11 cellular contexts compared by ENCODE assay signal in genomic region chr11:702731-703461, GRCh38. TPM values are rescaled to one million over a fixed set of nuclear protein-coding genes. Genes with fewer than 3 reads are reported as not detected.
DNase-seq lines count a peak whose midpoint lies in the region; ATAC-seq and TF ChIP-seq lines count a peak whose summit lies in the region.
"Had no signal": no experiment of that assay in that cellular context is flagged by ENCODE, and none has a peak within 500 bp of the region (broad histone marks: within the 10 kb centered on the region; RNA-seq: fewer than 3 reads in every experiment).

No MANE protein-coding gene starts in this region.

- 38% methylated on average over 19 to 21 of the region's 21 CpGs for WGBS in GM23248 (ENCODE audit: low coverage in 1 of 2, low lambda C conversion rate in 2 of 2, missing lambda C conversion rate in 2 of 2), 2 experiments
- 91 to 96% methylated on average over 8 to 21 of the region's 21 CpGs for WGBS in endodermal cell (ENCODE audit: insufficient coverage in 1 of 2, insufficient read length in 1 of 2), 2 experiments

- ATAC-seq in HG03354 (IDR thresholded peaks at IDR 0.05; ENCODE audit: poor library complexity, severe bottlenecking, unreplicated experiment): no peak
- ATAC-seq in HG03469 (IDR thresholded peaks at IDR 0.05; ENCODE audit: unreplicated experiment): no peak

- H3K4me2 ChIP-seq in GM23248 (ENCODE audit: unreplicated experiment) (peak overlapping the region; percentile 17), skeletal muscle satellite cell (ENCODE audit: low read length) (peak overlapping the region; percentile 75)

- H3K36me3 ChIP-seq in GM23248 (ENCODE audit: low read depth): no peaks in the 10 kb centered on the region
- no peaks in the 10 kb centered on the region for H3K36me3 ChIP-seq in SK-N-MC (ENCODE audit: insufficient read depth, low read length)
- H3K36me3 ChIP-seq in skeletal muscle satellite cell (ENCODE audit: insufficient read depth, low read length): peaks cover 17% of the 10 kb centered on the region
- H3K36me3 ChIP-seq in WERI-Rb-1: no peaks in the 10 kb centered on the region; the same call in 1 of the 2 replicates
- no peaks in the 10 kb centered on the region for H3K36me3 ChIP-seq in endodermal cell (ENCODE audit: control insufficient read depth, insufficient read depth, low read length)

- H3K27ac ChIP-seq in GM23248 (peak overlapping the region; percentile 30; the same call in 1 of the 2 replicates), SK-N-MC (0 out of 2 replicates have a peak overlapping the region, but pooled peaks have one; percentile 64), WERI-Rb-1 (no peak overlapping the region), endodermal cell (ENCODE audit: low read depth, low read length) (no peak overlapping the region)
- H3K27ac ChIP-seq: left ventricle myocardium inferior had no signal

- H3K9me3 Mint-ChIP-seq in immature natural killer cell (no peaks in the 10 kb centered on the region), endodermal cell (no peaks in the 10 kb centered on the region)
- H3K9me3 Mint-ChIP-seq: activated naive CD4-positive, alpha-beta T cell treated with anti-CD3 and anti-CD28 coated beads for 36 hours had no signal

- peak overlapping the region; percentile 35 for H3K9ac ChIP-seq in GM23248
- H3K9ac ChIP-seq in SK-N-MC (ENCODE audit: insufficient read length): no peak overlapping the region
- H3K9ac ChIP-seq in skeletal muscle satellite cell (ENCODE audit: low read depth, low read length): peak overlapping the region; percentile 60
- no peak overlapping the region for H3K9ac ChIP-seq in endodermal cell (ENCODE audit: extremely low read depth, low read length, poor library complexity, severe bottlenecking)

- peaks cover 77% of the 10 kb centered on the region for H3K79me2 ChIP-seq in GM23248 (ENCODE audit: insufficient read depth)

- TF ChIP-seq CTCF in WERI-Rb-1 (IDR thresholded peaks at IDR 0.05; ENCODE audit: low read depth, low read length): no peak
- no peak for TF ChIP-seq CTCF in endodermal cell (conservative IDR thresholded peaks at IDR 0.05)

- H3K27me3 Mint-ChIP-seq in immature natural killer cell (ENCODE audit: low read depth in 3 of 3) (peaks cover 3 to 6% (median 5%) of the 10 kb centered on the region in 3 donors), endodermal cell (ENCODE audit: insufficient read depth) (no peaks in the 10 kb centered on the region)

- H3K4me3 ChIP-seq in GM23248: peak overlapping the region; percentile 20; the same call in 1 of the 2 replicates
- no peak overlapping the region for H3K4me3 ChIP-seq in SK-N-MC
- peak overlapping the region; percentile 34 for H3K4me3 ChIP-seq in skeletal muscle satellite cell (ENCODE audit: low read length)
- no peak overlapping the region for H3K4me3 ChIP-seq in WERI-Rb-1 (ENCODE audit: low read depth, low read length)
- H3K4me3 ChIP-seq in endodermal cell (ENCODE audit: low read length): no peak overlapping the region
- H3K4me3 ChIP-seq: left ventricle myocardium inferior had no signal

- peaks cover 17% of the 10 kb centered on the region for H3F3A ChIP-seq in GM23248 (ENCODE audit: insufficient read depth)

- no peaks in the 10 kb centered on the region for H4K20me1 ChIP-seq in GM23248 (ENCODE audit: insufficient read depth)

- H2AFZ ChIP-seq in GM23248: no peak overlapping the region

- H3K9me2 ChIP-seq in GM23248 (ENCODE audit: insufficient read depth): no peaks in the 10 kb centered on the region

- no peaks in the 10 kb centered on the region for H3K9me3 ChIP-seq in GM23248 (ENCODE audit: low read depth)
- no peaks in the 10 kb centered on the region for H3K9me3 ChIP-seq in SK-N-MC (ENCODE audit: low read depth, low read length)
- no peaks in the 10 kb centered on the region for H3K9me3 ChIP-seq in skeletal muscle satellite cell (replicated peaks; ENCODE audit: low read length)
- H3K9me3 ChIP-seq in WERI-Rb-1 (ENCODE audit: severe bottlenecking): no peaks in the 10 kb centered on the region
- H3K9me3 ChIP-seq in endodermal cell (ENCODE audit: control insufficient read depth, low read length): no peaks in the 10 kb centered on the region
- H3K9me3 ChIP-seq: left ventricle myocardium inferior had no signal

- H3K27me3 ChIP-seq in GM23248 (replicated peaks; ENCODE audit: insufficient read depth): no peaks in the 10 kb centered on the region
- no peaks in the 10 kb centered on the region for H3K27me3 ChIP-seq in skeletal muscle satellite cell (ENCODE audit: control insufficient read depth, insufficient read depth, low read length)
- no peaks in the 10 kb centered on the region for H3K27me3 ChIP-seq in WERI-Rb-1 (ENCODE audit: insufficient read depth, low read depth, severe bottlenecking)
- H3K27me3 ChIP-seq in endodermal cell (ENCODE audit: control insufficient read depth, insufficient read depth, low read length, poor library complexity, severe bottlenecking): no peaks in the 10 kb centered on the region

- H3K4me3 Mint-ChIP-seq in immature natural killer cell: peak overlapping the region in 3 of 5 donors; percentile 6 to 33 (median 14)
- no peak overlapping the region for H3K4me3 Mint-ChIP-seq in endodermal cell
- H3K4me3 Mint-ChIP-seq: activated naive CD4-positive, alpha-beta T cell treated with anti-CD3 and anti-CD28 coated beads for 36 hours had no signal

- H3K27ac Mint-ChIP-seq in immature natural killer cell (peak overlapping the region in 3 of 6 donors; percentile 8 to 34 (median 17)), endodermal cell (no peak overlapping the region)
- H3K27ac Mint-ChIP-seq: activated naive CD4-positive, alpha-beta T cell treated with anti-CD3 and anti-CD28 coated beads for 36 hours had no signal

- peaks cover 10 to 15% of the 10 kb centered on the region in 2 donors for H3K4me1 Mint-ChIP-seq in immature natural killer cell
- H3K4me1 Mint-ChIP-seq in endodermal cell: peaks cover 1% of the 10 kb centered on the region

- in situ Hi-C loops in GM23248 (cut with MboI): no loop called here

- peaks cover 21% of the 10 kb centered on the region for H3K4me1 ChIP-seq in GM23248 (ENCODE audit: insufficient read depth)
- H3K4me1 ChIP-seq in skeletal muscle satellite cell (ENCODE audit: control insufficient read depth, insufficient read depth, low read length): peaks cover 57% of the 10 kb centered on the region
- H3K4me1 ChIP-seq in endodermal cell (ENCODE audit: control insufficient read depth, insufficient read depth, low read length): peaks cover 5% of the 10 kb centered on the region

- H3K36me3 Mint-ChIP-seq in immature natural killer cell: no peaks in the 10 kb centered on the region
- peaks cover 17% of the 10 kb centered on the region for H3K36me3 Mint-ChIP-seq in endodermal cell (ENCODE audit: low read depth)

- DNase-seq in GM23248: peak; percentile 61
- no peak for DNase-seq in SK-N-MC (ENCODE audit: low read depth, low spot score)
- peak; percentile 33 to 39 (median 38) for DNase-seq in immature natural killer cell
- no peak for DNase-seq in WERI-Rb-1
- no peak for DNase-seq in endodermal cell
- DNase-seq: activated naive CD4-positive, alpha-beta T cell treated with anti-CD3 and anti-CD28 coated beads for 36 hours; DND-41; left ventricle myocardium inferior had no signal

RNA-seq across cellular contexts. Expression of gene EPS8L2, which starts 3.1 kb away (rescaled TPM):
- 58.3 and 59.7 TPM in 2 replicates for total RNA-seq in GM23248 (2014; rRNA removed; shearing (Covaris generic))
- 46.4 and 48.2 TPM in 2 replicates for polyA plus RNA-seq in GM23248 (2016; fragmentation: Nextera tagmentation; extraction: Ambion mirVana)
- polyA plus RNA-seq in immature natural killer cell: 10 to 100 TPM; 12.9 to 15.1 (median 15.0) TPM
- total RNA-seq in skeletal muscle satellite cell (2012; rRNA removed): 10.4 and 19.4 TPM in 2 replicates
- total RNA-seq in endodermal cell: 10 to 100 TPM; 26.2 to 28.0 TPM
- polyA plus RNA-seq in endodermal cell (2013, experiment 1 of 2): 8.5 TPM
- 7.3 TPM for polyA plus RNA-seq in endodermal cell (2013, experiment 2 of 2)

RNA-seq across cellular contexts. Expression of gene TMEM80, which starts 7.3 kb away (rescaled TPM):
- 27.0 and 37.3 TPM in 2 replicates for total RNA-seq in GM23248 (2014; rRNA removed; shearing (Covaris generic))
- polyA plus RNA-seq in GM23248 (2016; fragmentation: Nextera tagmentation; extraction: Ambion mirVana): 47.9 and 50.1 TPM in 2 replicates
- 10 to 100 TPM; 21.3 to 32.4 (median 30.4) TPM for polyA plus RNA-seq in immature natural killer cell
- 8.1 and 8.4 TPM in 2 replicates for total RNA-seq in skeletal muscle satellite cell (2012; rRNA removed)
- total RNA-seq in endodermal cell: 10 to 100 TPM; 13.2 to 19.1 TPM
- polyA plus RNA-seq in endodermal cell (2013, experiment 1 of 2): 27.8 TPM
- polyA plus RNA-seq in endodermal cell (2013, experiment 2 of 2): 25.8 TPM

RNA-seq across cellular contexts. Expression of gene DEAF1, which starts 7.9 kb away (rescaled TPM):
- 31.6 and 38.5 TPM in 2 replicates for total RNA-seq in GM23248 (2014; rRNA removed; shearing (Covaris generic))
- 31.7 and 35.0 TPM in 2 replicates for polyA plus RNA-seq in GM23248 (2016; fragmentation: Nextera tagmentation; extraction: Ambion mirVana)
- 10 to 100 TPM; 17.8 to 31.6 (median 18.6) TPM for polyA plus RNA-seq in immature natural killer cell
- 27.9 and 36.0 TPM in 2 replicates for total RNA-seq in skeletal muscle satellite cell (2012; rRNA removed)
- total RNA-seq in endodermal cell: 10 to 100 TPM; 44.1 to 51.9 TPM
- polyA plus RNA-seq in endodermal cell (2013, experiment 1 of 2): 53.7 TPM
- polyA plus RNA-seq in endodermal cell (2013, experiment 2 of 2): 48.4 TPM

RNA-seq across cellular contexts. Expression of gene TALDO1, which starts 44.4 kb away (rescaled TPM):
- 185 and 216 TPM in 2 replicates for total RNA-seq in GM23248 (2014; rRNA removed; shearing (Covaris generic))
- polyA plus RNA-seq in GM23248 (2016; fragmentation: Nextera tagmentation; extraction: Ambion mirVana): 313 and 318 TPM in 2 replicates
- polyA plus RNA-seq in immature natural killer cell: 100 to 1,000 TPM; 163 to 189 (median 180) TPM
- total RNA-seq in skeletal muscle satellite cell (2012; rRNA removed): 178 and 201 TPM in 2 replicates
- 100 to 1,000 TPM; 177 to 221 TPM for total RNA-seq in endodermal cell
- polyA plus RNA-seq in endodermal cell (2013, experiment 1 of 2): 123 TPM
- polyA plus RNA-seq in endodermal cell (2013, experiment 2 of 2): 112 TPM

Comparison
In these comparisons a context has a peak if more than half of its experiments do, and no peak if none do; other contexts are left out.
1. DNase-seq: peak in GM23248 (single experiment) and immature natural killer cell (3 of 3); none in SK-N-MC (single experiment), WERI-Rb-1 (single experiment) and endodermal cell (single experiment).
2. H3K27ac ChIP-seq: peak in GM23248 (single experiment) and SK-N-MC (single experiment); none in WERI-Rb-1 (single experiment) and endodermal cell (single experiment).
3. H3K4me3 ChIP-seq: peak in GM23248 (single experiment) and skeletal muscle satellite cell (single experiment); none in SK-N-MC (single experiment), WERI-Rb-1 (single experiment) and endodermal cell (single experiment).
4. H3K9ac ChIP-seq: peak in GM23248 (single experiment) and skeletal muscle satellite cell (single experiment); none in SK-N-MC (single experiment) and endodermal cell (single experiment).